Comparison of ENCODE assay signal across 1 cellular context in genomic region chr12:50102186-50102585, GRCh38.
TF ChIP-seq lines count a peak whose summit lies in the region.

No MANE protein-coding gene starts in this region.

TF ChIP-seq in GM23338, 12 proteins besides CTCF, POLR2A, EP300 and RAD21:
- TF ChIP-seq ZNF462 (CRISPR knock-in tag; IDR thresholded peaks at IDR 0.05) (no peak), ZNF331 (CRISPR knock-in tag; IDR thresholded peaks at IDR 0.05; ENCODE audit: low read depth) (no peak), POLR2AphosphoS5 (IDR thresholded peaks at IDR 0.05; ENCODE audit: low read depth) (no peak), ZNF114 (CRISPR knock-in tag; IDR thresholded peaks at IDR 0.05) (no peak), STAT1 (IDR thresholded peaks at IDR 0.05; ENCODE audit: unreplicated experiment) (no peak), CREB1 (CRISPR knock-in tag; IDR thresholded peaks at IDR 0.05; ENCODE audit: low read depth) (no peak), JUNB (IDR thresholded peaks at IDR 0.05; ENCODE audit: unreplicated experiment) (no peak), NANOG (IDR thresholded peaks at IDR 0.05; ENCODE audit: borderline replicate concordance) (no peak), ETS1 (IDR thresholded peaks at IDR 0.05) (no peak), EZH2phosphoT487 (IDR thresholded peaks at IDR 0.05; ENCODE audit: unreplicated experiment) (no peak), REST (IDR thresholded peaks at IDR 0.05; ENCODE audit: unreplicated experiment) (no peak), EZH2 (IDR thresholded peaks at IDR 0.05; ENCODE audit: low read depth, unreplicated experiment) (no peak)
TF ChIP-seq in GM23338: peak in this region for 0.
